Comparison of ENCODE assay signal across 19 cellular contexts in genomic region chr15:97143847-97144711, GRCh38.
DNase-seq lines count a peak whose midpoint lies in the region; ATAC-seq and TF ChIP-seq lines count a peak whose summit lies in the region.
"Had no signal": no experiment of that assay in that cellular context is flagged by ENCODE, and none has a peak within 500 bp of the region (broad histone marks: within the 10 kb centered on the region; RNA-seq: fewer than 3 reads in every experiment).

No MANE protein-coding gene starts in this region.

- H3K36me3 ChIP-seq in vagina = no peaks in the 10 kb centered on the region
- H3K36me3 ChIP-seq: HAP-1 had no signal

- intact Hi-C loops in vagina (cut with DNase I) = no loop called here

- ATAC-seq in HG03432 (IDR thresholded peaks at IDR 0.05; ENCODE audit: unreplicated experiment) = peak; percentile 74
- ATAC-seq: A549, GM23338 had no signal

- in situ Hi-C loops in Caki2 (cut with HindIII; ENCODE audit: low pct_unique_long_range_greater_than_20kb, low sequenced_read_pairs) = no loop called here

- DNase-seq in Caki2 (ENCODE audit: low read depth) (peak; percentile 8), ecto neural progenitor cell (ENCODE audit: low spot score) (peak; percentile 52), superior temporal gyrus (ENCODE audit: extremely low spot score) (peak; percentile 31), GOT3 (lab: John Stamatoyannopoulos, UW) (no peak), vagina (ENCODE audit: extremely low spot score in 2 of 2) (no peak), NCI-H226 (no peak)
- DNase-seq: 8988T; ACHN; AML-193; C1 segment of cervical spinal cord; CD4-positive, alpha-beta memory T cell; COR-L47; DMS153; DND-41; HFFc6 had no signal

- H3K27ac ChIP-seq in vagina = no peak overlapping the region
- H3K27ac ChIP-seq: A549 had no signal

- TF ChIP-seq POLR2A in vagina (IDR thresholded peaks at IDR 0.05) = no peak

- H3K27me3 ChIP-seq in vagina = no peaks in the 10 kb centered on the region

- H3K4me1 ChIP-seq in vagina = no peaks in the 10 kb centered on the region
- H3K4me1 ChIP-seq: A549, HAP-1 had no signal

- TF ChIP-seq CTCF in vagina (IDR thresholded peaks at IDR 0.05) = no peak

- H3K9me3 ChIP-seq in vagina = no peaks in the 10 kb centered on the region
- H3K9me3 ChIP-seq: HAP-1 had no signal

- H3K4me3 ChIP-seq in vagina = no peak overlapping the region
- H3K4me3 ChIP-seq: A549, GM23338, HAP-1 had no signal

Comparison
In these comparisons a context has a peak if more than half of its experiments do, and no peak if none do; other contexts are left out.
1. DNase-seq: peak in Caki2 (single experiment), ecto neural progenitor cell (single experiment) and superior temporal gyrus (single experiment); none in GOT3 (single experiment), vagina (0 of 2) and NCI-H226 (single experiment).